1 cellular context compared by ENCODE assay signal in the genomic region with DNA sequence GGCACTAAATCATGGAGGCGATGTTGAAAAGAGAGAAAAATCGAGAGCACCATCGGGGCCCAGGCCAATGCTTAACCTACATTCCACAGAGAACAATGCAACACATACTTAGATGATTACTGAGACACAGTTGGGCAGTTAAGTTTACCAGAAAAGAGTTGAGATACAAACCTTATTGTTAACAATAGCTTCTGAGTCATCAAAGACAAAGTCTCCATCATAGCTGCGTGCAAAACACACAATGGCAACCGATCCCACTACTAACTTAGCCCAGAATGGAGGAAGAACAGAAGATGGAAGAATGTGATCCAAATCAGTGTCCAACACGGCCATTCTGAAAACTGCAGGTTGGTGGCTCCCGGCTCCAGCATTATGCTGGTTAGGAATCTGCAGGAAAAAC.
TF ChIP-seq lines count a peak whose summit lies in the region.

No MANE protein-coding gene starts in this region.

TF ChIP-seq in SK-N-SH treated with all-trans-retinoic acid at 6 μM for 48 hours, 23 proteins besides CTCF, POLR2A, EP300 and RAD21 (continued from another document):
- TF ChIP-seq TSHZ2 (CRISPR knock-in tag; IDR thresholded peaks at IDR 0.05) = no peak
- no peak for TF ChIP-seq CSDC2 (CRISPR knock-in tag; IDR thresholded peaks at IDR 0.05)
- no peak for TF ChIP-seq OSR1 (CRISPR knock-in tag; IDR thresholded peaks at IDR 0.05)
- no peak for TF ChIP-seq ZNF70 (CRISPR knock-in tag; IDR thresholded peaks at IDR 0.05)
- no peak for TF ChIP-seq ESRRG (CRISPR knock-in tag; IDR thresholded peaks at IDR 0.05)
- TF ChIP-seq ZFP3 (CRISPR knock-in tag; IDR thresholded peaks at IDR 0.05) = no peak
- TF ChIP-seq BACH2 (CRISPR knock-in tag; IDR thresholded peaks at IDR 0.05; ENCODE audit: borderline replicate concordance) = no peak
